In genomic region chr19:20250627-20251026, GRCh38 we compare ENCODE assay signal across 5 cellular contexts.
"Had no signal": no experiment of that assay in that cellular context is flagged by ENCODE, and none has a peak within 500 bp of the region (broad histone marks: within the 10 kb centered on the region; RNA-seq: fewer than 3 reads in every experiment).

No MANE protein-coding gene starts in this region.

- H3K9me3 Mint-ChIP-seq: GM23338 had no signal

- H3K4me3 Mint-ChIP-seq: GM23338, H9 had no signal

- H3K4me3 ChIP-seq: GM23338, K562 had no signal

- H2AFZ ChIP-seq: GM23338 had no signal

- H3K27ac Mint-ChIP-seq: GM23338 had no signal

- H3K4me2 ChIP-seq: GM23338 had no signal

- ATAC-seq: GM23338, K562 had no signal

- DNase-seq: H9, HCEC 1CT, IMR-90 had no signal
